In the genomic region with DNA sequence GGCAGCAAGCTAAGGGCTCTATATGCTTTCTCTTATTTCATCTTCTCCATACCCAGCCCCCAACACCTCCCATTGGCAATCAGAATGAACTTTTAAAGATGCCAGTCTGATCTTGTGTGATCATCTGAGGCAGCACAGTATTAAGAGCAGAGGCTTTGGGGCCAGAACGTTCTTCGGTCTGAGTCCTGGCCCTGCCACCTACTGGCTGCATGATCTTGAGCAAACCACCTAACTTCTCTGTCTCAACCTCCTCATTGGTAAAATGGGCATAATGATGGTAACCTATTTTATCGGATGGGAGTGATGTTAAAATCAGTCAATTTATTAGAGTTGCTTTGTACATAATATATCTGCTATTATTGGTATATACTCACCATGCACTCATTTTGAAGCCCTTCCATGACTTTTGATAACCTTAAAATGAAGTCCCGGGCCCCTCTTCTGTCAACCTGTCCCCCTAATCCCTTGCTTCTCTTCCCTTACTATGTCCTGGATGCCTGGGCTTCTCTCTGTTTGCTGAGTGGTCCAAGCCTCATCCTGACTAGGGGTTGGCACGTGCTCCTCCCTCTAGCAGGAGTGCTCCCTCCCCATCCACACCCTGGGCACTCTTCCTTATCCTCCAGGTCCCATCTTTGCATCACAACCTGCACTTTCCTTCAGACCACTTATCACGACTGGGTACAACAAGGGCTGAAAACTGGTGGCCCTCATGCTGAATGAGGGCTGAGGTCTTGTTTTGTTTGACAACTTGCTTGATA, we compare ENCODE assay signal across 21 cellular contexts. TPM values are rescaled to one million over a fixed set of nuclear protein-coding genes. Genes with fewer than 3 reads are reported as not detected.
DNase-seq lines count a peak whose midpoint lies in the region; ATAC-seq and TF ChIP-seq lines count a peak whose summit lies in the region.
"Had no signal": no experiment of that assay in that cellular context is flagged by ENCODE, and none has a peak within 500 bp of the region (broad histone marks: within the 10 kb centered on the region; RNA-seq: fewer than 3 reads in every experiment).

No MANE protein-coding gene starts in this region.

- in situ Hi-C loops in SK-MEL-5 (cut with HindIII; ENCODE audit: low pct_unique_long_range_greater_than_20kb, low sequenced_read_pairs): no loop called here

- DNase-seq in cardiac septum (ENCODE audit: low spot score) (peak; percentile 1), Right ventricle myocardium inferior (ENCODE audit: missing footprints) (no peak), SK-MEL-5 (ENCODE audit: low read depth, low spot score) (peak; percentile 39), fibroblast of pulmonary artery (ENCODE audit: low read depth) (no peak), NCI-H2107 treated with DMSO at 0.1 percent for 48 hours (lab: John Stamatoyannopoulos, UW; ENCODE audit: unreplicated experiment) (no peak)
- DNase-seq: activated CD4-positive, CD25-positive, alpha-beta regulatory T cell; activated gamma-delta T cell; aorta; Caco-2; dorsolateral prefrontal cortex; left ventricle myocardium superior; naive thymus-derived CD4-positive, alpha-beta T cell; NCI-H510A treated with DMSO at 0.1 percent for 48 hours; psoas muscle; stimulated activated naive CD4-positive, alpha-beta T cell treated with Interleukin-2 at 50 U/mL for 16 hours; T-helper 1 cell; upper lobe of left lung had no signal

- intact Hi-C loops in cardiac septum (cut with DNase I): no loop called here
- intact Hi-C loops in Right ventricle myocardium inferior (cut with DNase I): no loop called here

- no peak overlapping the region for H3K4me3 ChIP-seq in fibroblast of pulmonary artery (replicated peaks; ENCODE audit: low read depth, low read length)
- H3K4me3 ChIP-seq: dorsolateral prefrontal cortex, psoas muscle, upper lobe of left lung had no signal

- ATAC-seq in Right ventricle myocardium inferior (no peak), HG03045 (IDR thresholded peaks at IDR 0.05; ENCODE audit: unreplicated experiment) (no peak), GM18909 (IDR thresholded peaks at IDR 0.05; ENCODE audit: poor library complexity, unreplicated experiment) (no peak), GM18502 (IDR thresholded peaks at IDR 0.05; ENCODE audit: poor library complexity, unreplicated experiment) (no peak)
- ATAC-seq: left ventricle myocardium superior; naive thymus-derived CD4-positive, alpha-beta T cell; psoas muscle had no signal

- peak; percentile 32 for TF ChIP-seq CTCF in fibroblast of pulmonary artery (IDR thresholded peaks at IDR 0.05; ENCODE audit: low read length, missing control alignments)

RNA-seq across cellular contexts. Expression of gene EFCAB12, which starts 6.3 kb away (rescaled TPM):
- total RNA-seq in cardiac septum (0.16 TPM), Right ventricle myocardium inferior (not detected)
- 0.08 TPM in 1 of 2 replicates, not detected in the other for total RNA-seq in SK-MEL-5 (2014; rRNA removed; shearing (Covaris generic))
- 0.09 and 0.10 TPM in 2 replicates for polyA plus RNA-seq in SK-MEL-5 (2015; cell fraction: cytosol; rRNA removed)
- polyA plus RNA-seq in SK-MEL-5 (2015; cell fraction: nucleus; rRNA removed): 1.1 and 3.3 TPM in 2 replicates
- total RNA-seq: left ventricle myocardium superior, psoas muscle, RPMI7951 had no signal

RNA-seq across cellular contexts. Expression of gene MBD4, which starts 17.6 kb away (rescaled TPM):
- 18.2 TPM for total RNA-seq in cardiac septum
- 20.2 TPM for total RNA-seq in Right ventricle myocardium inferior
- total RNA-seq in SK-MEL-5 (2014; rRNA removed; shearing (Covaris generic)): 16.2 and 18.5 TPM in 2 replicates
- 14.7 and 15.1 TPM in 2 replicates for polyA plus RNA-seq in SK-MEL-5 (2015; cell fraction: cytosol; rRNA removed)
- 82.6 and 113 TPM in 2 replicates for polyA plus RNA-seq in SK-MEL-5 (2015; cell fraction: nucleus; rRNA removed)

RNA-seq across cellular contexts. Expression of gene IFT122, which starts 17.9 kb away (rescaled TPM):
- total RNA-seq in cardiac septum (11.0 TPM), Right ventricle myocardium inferior (19.7 TPM)
- 6.4 and 8.6 TPM in 2 replicates for total RNA-seq in SK-MEL-5 (2014; rRNA removed; shearing (Covaris generic))
- polyA plus RNA-seq in SK-MEL-5 (2015; cell fraction: cytosol; rRNA removed): 8.3 and 9.0 TPM in 2 replicates
- 29.2 and 83.3 TPM in 2 replicates for polyA plus RNA-seq in SK-MEL-5 (2015; cell fraction: nucleus; rRNA removed)

Comparison
In these comparisons a context has a peak if more than half of its experiments do, and no peak if none do; other contexts are left out.
1. DNase-seq: peak in cardiac septum (single experiment) and SK-MEL-5 (single experiment); none in Right ventricle myocardium inferior (single experiment), fibroblast of pulmonary artery (single experiment) and NCI-H2107 treated with DMSO at 0.1 percent for 48 hours (single experiment).